In the genomic region with DNA sequence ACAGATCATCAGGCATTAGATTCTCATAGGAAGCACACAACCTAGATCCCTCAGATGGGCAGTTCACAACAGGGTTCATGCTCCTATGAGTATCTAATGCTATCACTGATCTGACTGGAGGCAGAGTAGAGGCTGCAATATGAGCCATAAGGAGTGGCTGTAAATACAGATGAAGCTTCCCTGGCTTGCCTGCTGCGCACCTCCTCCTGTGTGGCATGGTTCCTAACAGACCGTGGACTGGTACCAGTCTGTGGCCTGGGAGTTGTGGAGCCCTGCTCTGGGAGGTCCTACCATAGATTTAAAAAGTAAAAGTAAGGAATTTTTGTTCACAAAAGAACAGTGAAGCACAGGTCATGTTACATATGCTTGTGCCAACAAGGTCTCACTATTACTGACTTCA, we compare ENCODE assay signal across 7 cellular contexts. TPM values are rescaled to one million over a fixed set of nuclear protein-coding genes. Genes with fewer than 3 reads are reported as not detected.
"Had no signal": no experiment of that assay in that cellular context is flagged by ENCODE, and none has a peak within 500 bp of the region (broad histone marks: within the 10 kb centered on the region; RNA-seq: fewer than 3 reads in every experiment).

No MANE protein-coding gene starts in this region.

RNA-seq across cellular contexts. Expression of gene POTEJ, which starts 27.7 kb away (rescaled TPM):
- total RNA-seq: GM23248, H1, H4, H7, H9, HFFc6 had no signal
- polyA plus RNA-seq: GM23248, H1 had no signal

RNA-seq across cellular contexts. Expression of gene CFC1, which starts 39.6 kb away (rescaled TPM):
- total RNA-seq: GM23248, GM23338, H1, HFFc6 had no signal
- polyA plus RNA-seq: GM23248 had no signal
